Comparison of ENCODE assay signal across 23 cellular contexts in genomic region chr3:3552741-3553140, GRCh38.
"Had no signal": no experiment of that assay in that cellular context is flagged by ENCODE, and none has a peak within 500 bp of the region (broad histone marks: within the 10 kb centered on the region; RNA-seq: fewer than 3 reads in every experiment).

No MANE protein-coding gene starts in this region.

- ATAC-seq: activated CD8-positive, alpha-beta T cell treated with anti-CD3 and anti-CD28 coated beads for 36 hours; activated T-helper 17 cell treated with anti-CD3 and anti-CD28 coated beads, Interleukin-2, amount 50 U/mL, for 72 hours; left lung; T-cell had no signal

- DNase-seq: activated B cell treated with CpG ODN at 0.5 μM for 24 hours; activated CD4-positive, alpha-beta T cell treated with anti-CD3 and anti-CD28 coated beads for 48 hours; activated CD8-positive, alpha-beta T cell treated with anti-CD3 and anti-CD28 coated beads for 36 hours; activated naive CD4-positive, alpha-beta T cell treated with Interleukin-2 at 50 U/mL for 16 hours; activated naive CD8-positive, alpha-beta T cell treated with anti-CD3 and anti-CD28 coated beads, Interleukin-2, amount 10 ng/mL, durations not matched to agents 7 days and 5 days; activated T-cell treated with anti-CD3 and anti-CD28 coated beads, Interleukin-2, amount 50 U/mL, for 1 hour; amygdala; dermis blood vessel endothelial cell; effector memory CD4-positive, alpha-beta T cell; esophagus squamous epithelium; glutamatergic neuron; hippocampal formation; kidney; left lung; midbrain; nucleus accumbens; T-cell had no signal

- H3K4me3 Mint-ChIP-seq: activated B cell treated with CpG ODN at 0.5 μM for 24 hours; activated CD8-positive, alpha-beta T cell treated with anti-CD3 and anti-CD28 coated beads for 36 hours; activated naive CD8-positive, alpha-beta T cell treated with anti-CD3 and anti-CD28 coated beads, Interleukin-2, amount 10 ng/mL, durations not matched to agents 7 days and 5 days; activated T-helper 17 cell treated with anti-CD3 and anti-CD28 coated beads, Interleukin-2, amount 50 U/mL, for 72 hours; nephron; stimulated activated naive CD8-positive, alpha-beta T cell treated with anti-CD3 and anti-CD28 coated beads, Interleukin-15, Interleukin-2, amounts not matched to agents 100 ng/mL and 50 ng/mL, for 24 hours; T-cell had no signal

- H3K4me3 ChIP-seq: esophagus squamous epithelium, left lung, right atrium auricular region, tibial nerve, vagina had no signal

- H3K27me3 Mint-ChIP-seq: activated B cell treated with CpG ODN at 0.5 μM for 24 hours; activated T-helper 17 cell treated with anti-CD3 and anti-CD28 coated beads, Interleukin-2, amount 50 U/mL, for 72 hours; stimulated activated naive CD8-positive, alpha-beta T cell treated with anti-CD3 and anti-CD28 coated beads, Interleukin-15, Interleukin-2, amounts not matched to agents 100 ng/mL and 50 ng/mL, for 24 hours had no signal

- H3K9me3 ChIP-seq: esophagus squamous epithelium, vagina had no signal

- H3K4me1 ChIP-seq: esophagus squamous epithelium, left lung, right atrium auricular region, tibial nerve, vagina had no signal

- H3K36me3 ChIP-seq: esophagus squamous epithelium, left lung, right atrium auricular region, tibial nerve, vagina had no signal

- H3K27me3 ChIP-seq: esophagus squamous epithelium, left lung, right atrium auricular region, tibial nerve, vagina had no signal

- H3K27ac ChIP-seq: esophagus squamous epithelium, left lung, right atrium auricular region, tibial nerve, vagina had no signal

- H3K36me3 Mint-ChIP-seq: activated naive CD8-positive, alpha-beta T cell treated with anti-CD3 and anti-CD28 coated beads, Interleukin-2, amount 10 ng/mL, durations not matched to agents 7 days and 5 days; T-cell had no signal

- H3K4me1 Mint-ChIP-seq: activated B cell treated with CpG ODN at 0.5 μM for 24 hours; activated naive CD8-positive, alpha-beta T cell treated with anti-CD3 and anti-CD28 coated beads, Interleukin-2, amount 10 ng/mL, durations not matched to agents 7 days and 5 days; activated T-helper 17 cell treated with anti-CD3 and anti-CD28 coated beads, Interleukin-2, amount 50 U/mL, for 72 hours; T-cell had no signal

- H3K9me3 Mint-ChIP-seq: activated T-helper 17 cell treated with anti-CD3 and anti-CD28 coated beads, Interleukin-2, amount 50 U/mL, for 72 hours had no signal

- H3K27ac Mint-ChIP-seq: activated B cell treated with CpG ODN at 0.5 μM for 24 hours; activated CD8-positive, alpha-beta T cell treated with anti-CD3 and anti-CD28 coated beads for 36 hours; activated naive CD8-positive, alpha-beta T cell treated with anti-CD3 and anti-CD28 coated beads, Interleukin-2, amount 10 ng/mL, durations not matched to agents 7 days and 5 days; activated T-helper 17 cell treated with anti-CD3 and anti-CD28 coated beads, Interleukin-2, amount 50 U/mL, for 72 hours; nephron; stimulated activated naive CD8-positive, alpha-beta T cell treated with anti-CD3 and anti-CD28 coated beads, Interleukin-15, Interleukin-2, amounts not matched to agents 100 ng/mL and 50 ng/mL, for 24 hours; T-cell had no signal
